In genomic region chr2:100381240-100381639, GRCh38 we compare ENCODE assay signal across 1 cellular context.
TF ChIP-seq lines count a peak whose summit lies in the region.

No MANE protein-coding gene starts in this region.

TF ChIP-seq in GM23338, 12 proteins besides CTCF, POLR2A, EP300 and RAD21 (continued from another document):
- no peak for TF ChIP-seq ZNF462 (CRISPR knock-in tag; IDR thresholded peaks at IDR 0.05)
